In genomic region chr6:161225677-161226004, GRCh38 we compare ENCODE assay signal across 18 cellular contexts. TPM values are rescaled to one million over a fixed set of nuclear protein-coding genes. Genes with fewer than 3 reads are reported as not detected.
DNase-seq lines count a peak whose midpoint lies in the region; ATAC-seq, FAIRE-seq and TF ChIP-seq lines count a peak whose summit lies in the region.
"Had no signal": no experiment of that assay in that cellular context is flagged by ENCODE, and none has a peak within 500 bp of the region (broad histone marks: within the 10 kb centered on the region; RNA-seq: fewer than 3 reads in every experiment).

No MANE protein-coding gene starts in this region.

- WGBS in K562 (ENCODE audit: insufficient coverage, low coverage, missing lambda C conversion rate): 8% methylated on average over 8 of the region's 8 CpGs
- 77% methylated on average over 8 of the region's 8 CpGs for WGBS in suprapubic skin

- no peak overlapping the region for H2AFZ ChIP-seq in Loucy (ENCODE audit: low read length)
- peak overlapping the region; percentile 92 for H2AFZ ChIP-seq in K562 (ENCODE audit: low read depth, low read length)

- BruUV-seq in K562 (replicated peaks; lab: Mats Ljungman, UMichigan): no TSS peak

- peaks cover 14% of the 10 kb centered on the region for H3K36me3 Mint-ChIP-seq in CD4-positive, CD25-positive, alpha-beta regulatory T cell
- H3K36me3 Mint-ChIP-seq in natural killer cell treated with Interleukin-12 subunit alpha and Interleukin-12 subunit beta and Interleukin-15 and Interleukin-18, amount 100 ng/mL, for 72 hours: peaks cover 11% of the 10 kb centered on the region

- POLR2A ChIA-PET in K562 (lab: Yijun Ruan, JAX): interaction anchor here (0.8 to 4.4 kb wide), 7 partner anchors 11 to 48 kb away, joined by 3 to 45 read pairs (median 5); partner anchors contain the start of gene AGPAT4

- in situ Hi-C loops in K562 (cut with MboI): no loop called here

- no peak for DNase-seq in CD4-positive, CD25-positive, alpha-beta regulatory T cell
- DNase-seq in K562 (ENCODE audit: extremely low read depth in 1 of 4, low spot score in 3 of 4): no peak
- no peak for DNase-seq in natural killer cell treated with Interleukin-12 subunit alpha and Interleukin-12 subunit beta and Interleukin-15 and Interleukin-18, amount 100 ng/mL, for 72 hours (ENCODE audit: low spot score)
- DNase-seq in suprapubic skin (ENCODE audit: low spot score in 2 of 2): no peak
- no peak for DNase-seq in AML-193 (lab: John Stamatoyannopoulos, UW)
- no peak for DNase-seq in HuH-7 (ENCODE audit: low spot score)
- DNase-seq: activated CD4-positive, alpha-beta T cell treated with anti-CD3 and anti-CD28 coated beads, Interleukin-2, amount 50 U/mL, for 1 hour; EL; left ventricle myocardium superior; NCI-H187 treated with DMSO at 0.1 percent for 48 hours; NCI-H2227 treated with DMSO at 0.1 percent for 48 hours; SK-N-SH; thyroid gland had no signal

- no peaks in the 10 kb centered on the region for H3K9me2 ChIP-seq in Loucy (replicated peaks; ENCODE audit: low read depth, low read length)
- H3K9me2 ChIP-seq: SK-N-SH had no signal

- H3K27ac ChIP-seq in CD4-positive, CD25-positive, alpha-beta regulatory T cell (ENCODE audit: insufficient read depth, low read length, poor library complexity, severe bottlenecking): peak overlapping the region; percentile 26
- H3K27ac ChIP-seq in K562 (ENCODE audit: extremely low read depth, low read depth, low read length) (peak overlapping the region; percentile 89), suprapubic skin (no peak overlapping the region)
- H3K27ac ChIP-seq: right atrium auricular region, thyroid gland had no signal

- H3K9ac ChIP-seq in Loucy (ENCODE audit: low read depth, low read length, poor library complexity, severe bottlenecking) (peak overlapping the region; percentile 55), K562 (ENCODE audit: insufficient read depth in 1 of 2, low read depth in 2 of 2, low read length in 2 of 2) (peak overlapping the region; percentile 62 to 83; a peak in 3 of 4 replicates)
- H3K9ac ChIP-seq: SK-N-SH had no signal

- TF ChIP-seq EP300 in K562 (IDR thresholded peaks at IDR 0.05; ENCODE audit: low read length) (0 out of 2 replicates have a peak, but pooled peaks have one; percentile 32), suprapubic skin (IDR thresholded peaks at IDR 0.05) (no peak)

- no peak for TF ChIP-seq RAD21 in K562 (CRISPR knock-in tag; conservative IDR thresholded peaks at IDR 0.05 in 1 of 2, IDR thresholded peaks at IDR 0.05 in 1 of 2)

- TF ChIP-seq POLR2A in K562 (conservative IDR thresholded peaks at IDR 0.05): no peak
- TF ChIP-seq POLR2A in suprapubic skin (IDR thresholded peaks at IDR 0.05): no peak

- H3K27me3 Mint-ChIP-seq in CD4-positive, CD25-positive, alpha-beta regulatory T cell: no peaks in the 10 kb centered on the region
- peaks cover 0 to 4% of the 10 kb centered on the region in 2 donors for H3K27me3 Mint-ChIP-seq in natural killer cell treated with Interleukin-12 subunit alpha and Interleukin-12 subunit beta and Interleukin-15 and Interleukin-18, amount 100 ng/mL, for 72 hours
- H3K27me3 Mint-ChIP-seq: activated naive CD8-positive, alpha-beta T cell had no signal

- no peaks in the 10 kb centered on the region for H3K79me2 ChIP-seq in Loucy (ENCODE audit: insufficient read depth, low read length)
- no peaks in the 10 kb centered on the region for H3K79me2 ChIP-seq in K562 (ENCODE audit: control insufficient read depth, insufficient read depth, low read length)

- H3K4me2 ChIP-seq in Loucy (ENCODE audit: low read depth, low read length, poor library complexity, severe bottlenecking) (peak overlapping the region; percentile 68), K562 (ENCODE audit: insufficient read depth, low read length) (peak overlapping the region; percentile 83)
- H3K4me2 ChIP-seq: SK-N-SH had no signal

- H3K36me3 ChIP-seq in CD4-positive, CD25-positive, alpha-beta regulatory T cell (ENCODE audit: control insufficient read depth, insufficient read depth, low read length): no peaks in the 10 kb centered on the region
- H3K36me3 ChIP-seq in Loucy (ENCODE audit: insufficient read depth, low read length) (no peaks in the 10 kb centered on the region), K562 (ENCODE audit: control insufficient read depth, insufficient read depth, low read length) (peaks cover 3% of the 10 kb centered on the region; the same call in 1 of the 3 replicates), suprapubic skin (no peaks in the 10 kb centered on the region)
- H3K36me3 ChIP-seq: right atrium auricular region, thyroid gland had no signal

- no peaks in the 10 kb centered on the region for H3K27me3 ChIP-seq in CD4-positive, CD25-positive, alpha-beta regulatory T cell (ENCODE audit: control insufficient read depth, insufficient read depth, low read length)
- H3K27me3 ChIP-seq in Loucy (ENCODE audit: insufficient read depth, low read length, poor library complexity, severe bottlenecking) (no peaks in the 10 kb centered on the region), K562 (ENCODE audit: control insufficient read depth in 2 of 2, insufficient read depth in 2 of 2, low read length in 2 of 2) (no peaks in the 10 kb centered on the region), suprapubic skin (no peaks in the 10 kb centered on the region)
- H3K27me3 ChIP-seq: right atrium auricular region, thyroid gland had no signal

- peaks cover 0 to 2% (median 0%) of the 10 kb centered on the region in 7 donors for H3K9me3 Mint-ChIP-seq in CD4-positive, CD25-positive, alpha-beta regulatory T cell
- H3K9me3 Mint-ChIP-seq in natural killer cell treated with Interleukin-12 subunit alpha and Interleukin-12 subunit beta and Interleukin-15 and Interleukin-18, amount 100 ng/mL, for 72 hours: no peaks in the 10 kb centered on the region

- H3K4me1 ChIP-seq in CD4-positive, CD25-positive, alpha-beta regulatory T cell (ENCODE audit: control insufficient read depth, insufficient read depth, low read length, poor library complexity, severe bottlenecking): peaks cover 5% of the 10 kb centered on the region
- H3K4me1 ChIP-seq in Loucy (ENCODE audit: insufficient read depth, low read length, poor library complexity, severe bottlenecking): peaks cover 25% of the 10 kb centered on the region
- H3K4me1 ChIP-seq in K562 (replicated peaks in 1 of 2; ENCODE audit: control insufficient read depth in 2 of 2, insufficient read depth in 2 of 2, low read length in 2 of 2): peaks cover 24 to 55% of the 10 kb centered on the region in 2 experiments
- peaks cover 10% of the 10 kb centered on the region for H3K4me1 ChIP-seq in suprapubic skin

- H3K27ac Mint-ChIP-seq in CD4-positive, CD25-positive, alpha-beta regulatory T cell: peak overlapping the region in 1 of 3 donors; percentile 78
- H3K27ac Mint-ChIP-seq in natural killer cell treated with Interleukin-12 subunit alpha and Interleukin-12 subunit beta and Interleukin-15 and Interleukin-18, amount 100 ng/mL, for 72 hours: peak overlapping the region; percentile 79 to 89

- no peaks in the 10 kb centered on the region for H4K20me1 ChIP-seq in Loucy (ENCODE audit: insufficient read depth, low read length, poor library complexity, severe bottlenecking)
- H4K20me1 ChIP-seq in K562 (replicated peaks; ENCODE audit: control insufficient read depth, insufficient read depth, low read length): no peaks in the 10 kb centered on the region

- H3K9me1 ChIP-seq in K562 (ENCODE audit: control insufficient read depth, insufficient read depth, low read length): no peaks in the 10 kb centered on the region

- H3K4me3 Mint-ChIP-seq in CD4-positive, CD25-positive, alpha-beta regulatory T cell: peak overlapping the region in 1 of 4 donors; percentile 47
- peak overlapping the region; percentile 84 for H3K4me3 Mint-ChIP-seq in natural killer cell treated with Interleukin-12 subunit alpha and Interleukin-12 subunit beta and Interleukin-15 and Interleukin-18, amount 100 ng/mL, for 72 hours

- TF ChIP-seq CTCF in Loucy (conservative IDR thresholded peaks at IDR 0.05; ENCODE audit: low read length): no peak
- TF ChIP-seq CTCF in K562 (IDR thresholded peaks at IDR 0.05 in 2 of 3, conservative IDR thresholded peaks at IDR 0.05 in 1 of 3; ENCODE audit: insufficient read depth in 2 of 3, low read depth in 1 of 3, low read length in 3 of 3): no peak
- TF ChIP-seq CTCF in suprapubic skin (IDR thresholded peaks at IDR 0.05): no peak

- no peak overlapping the region for H3K4me3 ChIP-seq in CD4-positive, CD25-positive, alpha-beta regulatory T cell (ENCODE audit: low read depth, low read length)
- peak overlapping the region; percentile 39 for H3K4me3 ChIP-seq in Loucy (ENCODE audit: low read length, poor library complexity, severe bottlenecking)
- peak overlapping the region; percentile 0; the same call in 1 of the 2 replicates for H3K4me3 ChIP-seq in K562
- H3K4me3 ChIP-seq in suprapubic skin: no peak overlapping the region
- H3K4me3 ChIP-seq: right atrium auricular region, thyroid gland had no signal

- CTCF ChIA-PET in K562 (lab: Yijun Ruan, JAX; ENCODE audit: low intra/inter-chr PET ratio): no interaction called here

- no peaks in the 10 kb centered on the region for H3F3A ChIP-seq in Loucy (ENCODE audit: low read depth)

- FAIRE-seq in K562 (lab: Jason Lieb, UNC): no peak
- FAIRE-seq: TTC549 had no signal

- intact Hi-C loops in K562 (cut with micrococcal nuclease): loop anchor here (5.0 kb wide), 1 partner anchor 233 kb away; the partner anchor contains the start of gene MAP3K4

- ATAC-seq in CD4-positive, CD25-positive, alpha-beta regulatory T cell (ENCODE audit: low read depth in 2 of 2): no peak
- ATAC-seq in K562 (peak; percentile 42), HG03135 (IDR thresholded peaks at IDR 0.05; ENCODE audit: unreplicated experiment) (no peak)
- no peak for ATAC-seq in natural killer cell treated with Interleukin-12 subunit alpha and Interleukin-12 subunit beta and Interleukin-15 and Interleukin-18, amount 100 ng/mL, for 72 hours

- peaks cover 18 to 27% (median 23%) of the 10 kb centered on the region in 4 donors for H3K4me1 Mint-ChIP-seq in CD4-positive, CD25-positive, alpha-beta regulatory T cell
- peaks cover 43 to 79% of the 10 kb centered on the region in 2 donors for H3K4me1 Mint-ChIP-seq in natural killer cell treated with Interleukin-12 subunit alpha and Interleukin-12 subunit beta and Interleukin-15 and Interleukin-18, amount 100 ng/mL, for 72 hours (ENCODE audit: low read depth in 2 of 2)

- no peaks in the 10 kb centered on the region for H3K9me3 ChIP-seq in CD4-positive, CD25-positive, alpha-beta regulatory T cell (ENCODE audit: control insufficient read depth in 2 of 2, low read length in 2 of 2)
- no peaks in the 10 kb centered on the region for H3K9me3 ChIP-seq in Loucy (ENCODE audit: insufficient read depth, low read depth, low read length)
- H3K9me3 ChIP-seq in K562 (replicated peaks; ENCODE audit: control insufficient read depth, insufficient read depth, low read depth, low read length): peaks cover 14% of the 10 kb centered on the region
- H3K9me3 ChIP-seq in suprapubic skin: no peaks in the 10 kb centered on the region
- H3K9me3 ChIP-seq: right atrium auricular region, SK-N-SH, thyroid gland had no signal

RNA-seq across cellular contexts. Expression of gene AGPAT4, which starts 48.2 kb away (rescaled TPM):
- total RNA-seq in CD4-positive, CD25-positive, alpha-beta regulatory T cell: 14.6 TPM
- polyA plus RNA-seq in CD4-positive, CD25-positive, alpha-beta regulatory T cell: 1 to 10 TPM; 2.4 to 4.7 (median 3.9) TPM
- total RNA-seq in K562 (2011; cell fraction: chromatin; rRNA removed; ENCODE audit: low replicate concordance): 90.5 and 109 TPM in 2 replicates
- total RNA-seq in K562 (2011; cell fraction: nucleolus; rRNA removed): 65.2 and 67.4 TPM in 2 replicates
- 60.1 and 75.0 TPM in 2 replicates for total RNA-seq in K562 (2011; cell fraction: nucleoplasm; rRNA removed)
- total RNA-seq in K562 (2014; rRNA removed) (4.5 and 6.7 TPM in 2 replicates), K562 (2014; rRNA removed; fragmentation: Illumina TruSeq; extraction: Trizol) (7.1 and 7.9 TPM in 2 replicates), K562 (2015; rRNA removed; fragmentation: Illumina TruSeq; extraction: Trizol) (5.0 and 5.6 TPM in 2 replicates), K562 (2021) (9.2 and 9.7 TPM in 2 replicates), suprapubic skin (1 to 10 TPM; 1.1 to 4.1 (median 2.9) TPM)
- polyA plus RNA-seq in K562 (2011; rRNA removed) (15.0 and 17.0 TPM in 2 replicates), K562 (2014; fragmentation: Illumina TruSeq; extraction: Trizol) (5.6 and 5.7 TPM in 2 replicates), K562 (2014; fragmentation: Nextera tagmentation; extraction: Ambion mirVana) (1 to 10 TPM; 2.2 to 3.4 TPM), K562 (2014; rRNA removed) (7.2 and 7.3 TPM in 2 replicates)
- 9.2 and 14.2 TPM in 2 replicates for polyA plus RNA-seq in K562 (2011; cell fraction: cytosol; rRNA removed)
- polyA plus RNA-seq in K562 (2011; cell fraction: nucleus; rRNA removed): 62.4 and 68.7 TPM in 2 replicates
- 5.3 and 8.6 TPM in 2 replicates for polyA plus RNA-seq in K562 (2012)
- 31.8 and 34.7 TPM in 2 replicates for polyA minus RNA-seq in K562 (2011; rRNA and poly(A)+ RNA removed)
- 6.3 and 8.8 TPM in 2 replicates for polyA minus RNA-seq in K562 (2011; cell fraction: cytosol; rRNA and poly(A)+ RNA removed)
- 36.2 and 58.6 TPM in 2 replicates for polyA minus RNA-seq in K562 (2011; cell fraction: nucleus; rRNA and poly(A)+ RNA removed)
- total RNA-seq in natural killer cell treated with Interleukin-12 subunit alpha and Interleukin-12 subunit beta and Interleukin-15 and Interleukin-18, amount 100 ng/mL, for 72 hours: 10 to 100 TPM in 1 of 2 donors, 1 to 10 TPM in 1; 7.6 to 12.1 TPM

Comparison
In these comparisons a context has a peak if more than half of its experiments do, and no peak if none do; other contexts are left out.
1. H3K4me3 ChIP-seq: peak in Loucy (single experiment) and K562 (single experiment); none in CD4-positive, CD25-positive, alpha-beta regulatory T cell (single experiment) and suprapubic skin (single experiment).